In genomic region chr22:34761111-34761510, GRCh38 we compare ENCODE assay signal across 33 cellular contexts.
A peak's percentile ranks its signal among the peaks of the same experiment; 100 is the strongest.
DNase-seq lines count a peak whose midpoint lies in the region; ATAC-seq and TF ChIP-seq lines count a peak whose summit lies in the region.
"Had no signal": no experiment of that assay in that cellular context is flagged by ENCODE, and none has a peak within 500 bp of the region (broad histone marks: within the 10 kb centered on the region; RNA-seq: fewer than 3 reads in every experiment).

No MANE protein-coding gene starts in this region.

- no peak overlapping the region for H2BK120ac ChIP-seq in mesendoderm (ENCODE audit: low read depth, low read length)

- no peak overlapping the region for H4K8ac ChIP-seq in mesendoderm (ENCODE audit: low read depth, low read length)

- peak overlapping the region; percentile 78 for H3K18ac ChIP-seq in mesendoderm (ENCODE audit: low read length)

- H3K4me3 Mint-ChIP-seq in chondrocyte (ENCODE audit: unreplicated experiment) = no peak overlapping the region
- H3K4me3 Mint-ChIP-seq: activated CD4-positive, alpha-beta memory T cell treated with anti-CD3 and anti-CD28 coated beads for 36 hours; activated naive CD8-positive, alpha-beta T cell treated with anti-CD3 and anti-CD28 coated beads, Interleukin-2, amount 50 U/mL, for 24 hours; activated T-cell treated with anti-CD3 and anti-CD28 coated beads, Interleukin-2, amount 50 U/mL, for 72 hours; B cell; CD8-positive, alpha-beta memory T cell; H9; nephron progenitor cell had no signal

- no peak overlapping the region for H3K9ac ChIP-seq in mesendoderm (ENCODE audit: low read length)

- no peak overlapping the region for H3K27ac ChIP-seq in mesendoderm (ENCODE audit: low read depth, low read length)
- H3K27ac ChIP-seq: A549, esophagus squamous epithelium, gastrocnemius medialis, HL-60, skin epidermis, vagina had no signal

- peak overlapping the region; percentile 32 for H2AK5ac ChIP-seq in mesendoderm (ENCODE audit: low read length)

- no peak overlapping the region for H3K4me3 ChIP-seq in mesendoderm (ENCODE audit: low read length)
- H3K4me3 ChIP-seq in BE2C (ENCODE audit: low read depth, low read length) = no peak overlapping the region
- H3K4me3 ChIP-seq: A549, esophagus squamous epithelium, gastrocnemius medialis, GM12878, lung, mucosa of descending colon, skin epidermis, vagina had no signal

- H3K36me3 Mint-ChIP-seq in chondrocyte (ENCODE audit: low read depth) = no peaks in the 10 kb centered on the region
- H3K36me3 Mint-ChIP-seq: activated CD4-positive, alpha-beta memory T cell treated with anti-CD3 and anti-CD28 coated beads for 36 hours; CD8-positive, alpha-beta memory T cell had no signal

- H2BK5ac ChIP-seq in mesendoderm (ENCODE audit: low read length) = no peak overlapping the region

- no peak overlapping the region for H3K4me2 ChIP-seq in mesendoderm (ENCODE audit: low read length)
- H3K4me2 ChIP-seq: A549 had no signal

- H3K36me3 ChIP-seq in mesendoderm (ENCODE audit: control insufficient read depth, insufficient read depth, low read length) (no peaks in the 10 kb centered on the region), BE2C (no peaks in the 10 kb centered on the region)
- H3K36me3 ChIP-seq: esophagus squamous epithelium, gastrocnemius medialis, vagina had no signal

- H3K4me1 ChIP-seq in mesendoderm (ENCODE audit: control insufficient read depth, low read depth, low read length) (peaks cover 5% of the 10 kb centered on the region), BE2C (no peaks in the 10 kb centered on the region)
- H3K4me1 ChIP-seq: A549, gastrocnemius medialis, vagina had no signal

- WGBS in mesendoderm (ENCODE audit: extremely low coverage, insufficient coverage, low lambda C conversion rate) = no CpG with 5 or more reads among the region's 6 CpGs

- peaks cover 12% of the 10 kb centered on the region for H3K4me1 Mint-ChIP-seq in chondrocyte (ENCODE audit: low read depth)
- H3K4me1 Mint-ChIP-seq: activated naive CD8-positive, alpha-beta T cell treated with anti-CD3 and anti-CD28 coated beads, Interleukin-2, amount 50 U/mL, for 24 hours; B cell; CD8-positive, alpha-beta memory T cell had no signal

- H3K27me3 ChIP-seq in mesendoderm (ENCODE audit: insufficient read depth, low read length, poor library complexity) (no peaks in the 10 kb centered on the region), BE2C (no peaks in the 10 kb centered on the region)
- H3K27me3 ChIP-seq: esophagus squamous epithelium, gastrocnemius medialis, vagina had no signal

- peaks cover 10% of the 10 kb centered on the region for H3K9me3 Mint-ChIP-seq in chondrocyte (ENCODE audit: low read depth)
- H3K9me3 Mint-ChIP-seq: activated CD4-positive, alpha-beta memory T cell treated with anti-CD3 and anti-CD28 coated beads for 36 hours; activated naive CD8-positive, alpha-beta T cell treated with anti-CD3 and anti-CD28 coated beads, Interleukin-2, amount 50 U/mL, for 24 hours had no signal

- no peaks in the 10 kb centered on the region for H3K79me1 ChIP-seq in mesendoderm (ENCODE audit: low read length)

- H3K56ac ChIP-seq in mesendoderm (ENCODE audit: low read length) = no peak overlapping the region

- H3K23ac ChIP-seq in mesendoderm (ENCODE audit: low read length) = no peak overlapping the region

- TF ChIP-seq CTCF in chondrocyte (IDR thresholded peaks at IDR 0.05) (no peak), BE2C (IDR thresholded peaks at IDR 0.05; ENCODE audit: low read depth, low read length) (no peak)

- no peak for ATAC-seq in HG03457 (IDR thresholded peaks at IDR 0.05; ENCODE audit: unreplicated experiment)
- ATAC-seq: A549; activated naive CD8-positive, alpha-beta T cell treated with anti-CD3 and anti-CD28 coated beads, Interleukin-2, amount 50 U/mL, for 24 hours; activated T-cell treated with anti-CD3 and anti-CD28 coated beads, Interleukin-2, amount 50 U/mL, for 72 hours; gastrocnemius medialis; GM12878; mucosa of descending colon had no signal

- H3K79me2 ChIP-seq in mesendoderm (ENCODE audit: control insufficient read depth, insufficient read depth, low read length) = no peaks in the 10 kb centered on the region

- no peak overlapping the region for H2BK15ac ChIP-seq in mesendoderm (replicated peaks; ENCODE audit: low read depth)

- H3K27ac Mint-ChIP-seq in chondrocyte (ENCODE audit: unreplicated experiment) = peak overlapping the region; percentile 10
- H3K27ac Mint-ChIP-seq: activated CD4-positive, alpha-beta memory T cell treated with anti-CD3 and anti-CD28 coated beads for 36 hours; activated naive CD8-positive, alpha-beta T cell treated with anti-CD3 and anti-CD28 coated beads, Interleukin-2, amount 50 U/mL, for 24 hours; activated T-cell treated with anti-CD3 and anti-CD28 coated beads, Interleukin-2, amount 50 U/mL, for 72 hours; B cell; CD8-positive, alpha-beta memory T cell; H9 had no signal

- H4K5ac ChIP-seq in mesendoderm (ENCODE audit: low read length) = no peak overlapping the region

- peaks cover 15% of the 10 kb centered on the region for H3K27me3 Mint-ChIP-seq in chondrocyte (ENCODE audit: low read depth)

- no peak overlapping the region for H3K4ac ChIP-seq in mesendoderm (ENCODE audit: low read depth, low read length)

- DNase-seq in AG08395 (ENCODE audit: low spot score) (peak; percentile 75), NCI-H69 (lab: John Stamatoyannopoulos, UW) (peak; percentile 83), chondrocyte (ENCODE audit: low spot score) (no peak), mesendoderm (peak; percentile 45), SKM-1 treated with dmso at 0.1 percent for 144 hours (lab: John Stamatoyannopoulos, UW; ENCODE audit: unreplicated experiment) (no peak), BE2C (no peak)
- DNase-seq in activated effector memory CD4-positive, alpha-beta T cell treated with Interleukin-2 at 50 U/mL for 16 hours = no peak
- DNase-seq: activated CD4-positive, alpha-beta memory T cell treated with anti-CD3 and anti-CD28 coated beads for 36 hours; activated CD4-positive, CD25-positive, alpha-beta regulatory T cell treated with anti-CD3 and anti-CD28 coated beads, Interleukin-2, amount 50 U/mL, for 72 hours; activated naive CD4-positive, alpha-beta T cell; activated naive CD8-positive, alpha-beta T cell treated with anti-CD3 and anti-CD28 coated beads, Interleukin-2, amount 50 U/mL, for 24 hours; activated T-cell treated with anti-CD3 and anti-CD28 coated beads, Interleukin-2, amount 50 U/mL, for 72 hours; CD8-positive, alpha-beta memory T cell; cerebellar nuclear complex; esophagus squamous epithelium; gastrocnemius medialis; H9; mucosa of descending colon; NCI-H1417 treated with DMSO at 0.1 percent for 48 hours; NCI-H2081; NCI-H345; NCI-H748 treated with DMSO at 0.1 percent for 48 hours; nephron progenitor cell; stimulated activated naive CD4-positive, alpha-beta T cell; T-helper 2 cell had no signal

- H3K9me3 ChIP-seq in BE2C = no peaks in the 10 kb centered on the region
- H3K9me3 ChIP-seq: A549, esophagus squamous epithelium, gastrocnemius medialis, mucosa of descending colon, vagina had no signal

Comparison
In these comparisons a context has a peak if more than half of its experiments do, and no peak if none do; other contexts are left out.
1. DNase-seq: peak in AG08395 (single experiment), NCI-H69 (single experiment) and mesendoderm (single experiment); none in chondrocyte (single experiment), SKM-1 treated with dmso at 0.1 percent for 144 hours (single experiment), activated effector memory CD4-positive, alpha-beta T cell treated with Interleukin-2 at 50 U/mL for 16 hours (single experiment) and BE2C (single experiment).